In genomic region chr12:107597695-107598410, GRCh38 we compare ENCODE assay signal across 1 cellular context.
A peak's percentile ranks its signal among the peaks of the same experiment; 100 is the strongest.
TF ChIP-seq lines count a peak whose summit lies in the region.

No MANE protein-coding gene starts in this region.

TF ChIP-seq in HEK293, 187 proteins besides CTCF, POLR2A, EP300 and RAD21:
- TF ChIP-seq ZNF112 (tag by site-specific recombination; IDR thresholded peaks at IDR 0.05) (peak; percentile 79; the same call in 1 of the 2 replicates), ZNF610 (tag by site-specific recombination; IDR thresholded peaks at IDR 0.05; ENCODE audit: borderline replicate concordance) (no peak), ZNF626 (tag by site-specific recombination; IDR thresholded peaks at IDR 0.05) (no peak), ZNF449 (tag by site-specific recombination; IDR thresholded peaks at IDR 0.05) (no peak)
TF ChIP-seq in HEK293: peak in this region for 1.
